In the genomic region with DNA sequence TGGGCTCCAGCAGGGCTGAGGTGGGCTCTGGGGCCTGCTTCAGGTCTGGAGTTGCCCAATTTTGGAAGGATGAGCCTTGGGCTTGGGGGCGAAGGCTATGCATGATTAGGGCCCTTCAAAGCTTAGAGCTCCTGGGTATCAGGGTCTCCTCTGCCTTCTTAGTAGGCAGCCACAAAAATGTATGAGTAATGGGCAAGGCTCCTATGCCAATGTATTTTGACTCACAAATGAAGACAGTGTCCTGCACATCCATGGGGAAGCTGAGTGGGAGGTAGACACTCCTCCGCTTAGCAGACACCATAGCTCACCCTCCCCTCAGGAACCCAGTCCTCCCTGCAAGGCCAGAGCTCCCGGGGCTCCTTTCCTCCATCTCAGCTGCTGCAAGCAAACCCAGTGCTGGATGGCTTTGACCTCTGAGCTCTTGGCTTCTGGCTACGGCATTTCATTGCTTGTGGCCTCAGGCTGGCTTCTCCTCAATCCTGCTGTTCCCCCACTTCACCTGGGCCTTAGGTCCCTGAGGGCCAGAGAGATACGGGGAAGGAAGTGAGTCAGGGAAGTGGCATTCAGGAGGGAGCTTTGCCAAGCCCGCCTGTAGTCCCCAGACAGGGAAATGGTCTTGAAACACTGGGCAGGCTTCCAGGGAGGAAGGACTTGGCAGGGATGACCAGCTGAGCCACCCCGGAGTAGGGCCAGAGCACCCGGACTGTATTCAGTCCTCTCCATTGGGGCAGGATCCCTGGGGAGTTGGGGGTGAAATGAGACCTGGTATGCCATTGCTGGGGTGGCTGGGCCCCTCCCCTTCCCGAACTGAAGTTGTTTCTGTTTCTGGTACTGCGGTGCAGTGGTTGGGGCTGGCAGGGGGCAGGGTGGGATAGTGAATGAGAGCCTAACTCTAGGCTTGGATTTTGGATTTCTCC, we compare ENCODE assay signal across 8 cellular contexts.
A peak's percentile ranks its signal among the peaks of the same experiment; 100 is the strongest.
DNase-seq lines count a peak whose midpoint lies in the region; ATAC-seq and TF ChIP-seq lines count a peak whose summit lies in the region.

No MANE protein-coding gene starts in this region.

- H3K36me3 ChIP-seq in mucosa of stomach (ENCODE audit: control insufficient read depth, insufficient read depth, low read length): peaks cover 11% of the 10 kb centered on the region

- peak overlapping the region; percentile 49 for H3K9ac ChIP-seq in mucosa of stomach (ENCODE audit: low read length)

- in situ Hi-C loops in GM13977 (cut with MboI; ENCODE audit: low pct_unique_long_range_greater_than_20kb, low sequenced_read_pairs, unreplicated experiment): no loop called here

- H3K4me1 ChIP-seq in mucosa of stomach (ENCODE audit: control insufficient read depth, insufficient read depth, low read length): peaks cover 84% of the 10 kb centered on the region

- H3K9me3 ChIP-seq in mucosa of stomach (ENCODE audit: control insufficient read depth, low read length): no peaks in the 10 kb centered on the region

- H3K27me3 ChIP-seq in mucosa of stomach (ENCODE audit: control insufficient read depth, insufficient read depth, low read length): no peaks in the 10 kb centered on the region

- no peak overlapping the region for H3K4me3 ChIP-seq in epithelial cell of esophagus (ENCODE audit: low read length)
- H3K4me3 ChIP-seq in mucosa of stomach (ENCODE audit: low read length): no peak overlapping the region

- no peak for TF ChIP-seq CTCF in epithelial cell of esophagus (IDR thresholded peaks at IDR 0.05; ENCODE audit: insufficient read depth, low read depth, low read length, missing control alignments)
- no peak for TF ChIP-seq CTCF in GM13977 (IDR thresholded peaks at IDR 0.05; ENCODE audit: extremely low read depth, insufficient read depth, missing control alignments)

- ATAC-seq in GM18520 (IDR thresholded peaks at IDR 0.05; ENCODE audit: unreplicated experiment): no peak
- ATAC-seq in HG02938 (IDR thresholded peaks at IDR 0.05; ENCODE audit: unreplicated experiment): no peak

- DNase-seq in COLO829 (ENCODE audit: low spot score) (peak; percentile 89), NCI-H446 treated with DMSO at 0.1 percent for 48 hours (lab: John Stamatoyannopoulos, UW) (peak; percentile 68), epithelial cell of esophagus (ENCODE audit: low read depth) (peak; percentile 94), GM13977 (ENCODE audit: low spot score) (no peak), NOMO-1 treated with dmso at 0.1 percent for 144 hours (lab: John Stamatoyannopoulos, UW; ENCODE audit: unreplicated experiment) (no peak)

Comparison
In these comparisons a context has a peak if more than half of its experiments do, and no peak if none do; other contexts are left out.
1. DNase-seq: peak in COLO829 (single experiment), NCI-H446 treated with DMSO at 0.1 percent for 48 hours (single experiment) and epithelial cell of esophagus (single experiment); none in GM13977 (single experiment) and NOMO-1 treated with dmso at 0.1 percent for 144 hours (single experiment).